In the genomic region with DNA sequence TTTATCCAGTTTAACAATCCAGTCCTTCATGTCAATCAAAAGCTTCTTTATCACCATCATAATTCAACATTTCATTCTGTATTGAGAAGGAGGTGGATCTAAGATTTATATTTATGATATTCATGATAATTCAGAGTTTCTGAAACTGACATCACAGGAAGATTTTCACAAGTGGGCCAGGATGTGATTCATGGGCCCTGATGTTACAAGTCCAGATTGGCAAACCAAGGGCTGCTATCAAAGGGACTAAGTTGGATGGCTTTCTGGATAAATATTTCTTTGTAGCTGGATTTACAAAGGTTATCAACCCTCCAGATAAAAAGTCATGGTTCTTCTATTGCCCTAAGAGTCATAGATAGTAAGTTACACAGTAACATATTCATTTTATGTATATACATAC, we compare ENCODE assay signal across 15 cellular contexts.
DNase-seq lines count a peak whose midpoint lies in the region; TF ChIP-seq lines count a peak whose summit lies in the region.
"Had no signal": no experiment of that assay in that cellular context is flagged by ENCODE, and none has a peak within 500 bp of the region (broad histone marks: within the 10 kb centered on the region; RNA-seq: fewer than 3 reads in every experiment).

No MANE protein-coding gene starts in this region.

- no peak overlapping the region for H3K9ac ChIP-seq in mammary epithelial cell (ENCODE audit: insufficient read depth, low read length)
- H3K9ac ChIP-seq: BLaER1 had no signal

- peaks cover 25% of the 10 kb centered on the region for H3K4me1 ChIP-seq in mammary epithelial cell (ENCODE audit: insufficient read depth, low read length)
- H3K4me1 ChIP-seq: BLaER1, HAP-1 had no signal

- TF ChIP-seq CTCF in mammary epithelial cell (conservative IDR thresholded peaks at IDR 0.05 in 1 of 2, IDR thresholded peaks at IDR 0.05 in 1 of 2; ENCODE audit: extremely low read depth in 1 of 2, insufficient read depth in 1 of 2, low read depth in 1 of 2, low read length in 2 of 2) (no peak), MCF 10A (IDR thresholded peaks at IDR 0.05; ENCODE audit: unreplicated experiment) (no peak), fibroblast of pulmonary artery (IDR thresholded peaks at IDR 0.05; ENCODE audit: low read length, missing control alignments) (no peak)

- H3K4me3 Mint-ChIP-seq in MCF 10A (ENCODE audit: unreplicated experiment) = no peak overlapping the region
- H3K4me3 Mint-ChIP-seq: CD4-positive, CD25-positive, alpha-beta regulatory T cell had no signal

- no peaks in the 10 kb centered on the region for H3K9me3 Mint-ChIP-seq in MCF 10A (ENCODE audit: unreplicated experiment)

- BruUV-seq in mammary epithelial cell (replicated peaks; lab: Mats Ljungman, UMichigan) (no TSS peak), MCF 10A (replicated peaks; lab: Mats Ljungman, UMichigan) (no TSS peak)

- in situ Hi-C loops in mammary epithelial cell (cut with MboI; ENCODE audit: low sequenced_read_pairs in 2 of 2) = no loop called here

- no peak overlapping the region for H3K27ac Mint-ChIP-seq in MCF 10A (ENCODE audit: low read depth, unreplicated experiment)
- H3K27ac Mint-ChIP-seq: CD4-positive, CD25-positive, alpha-beta regulatory T cell had no signal

- DNase-seq in mammary epithelial cell = peak; percentile 18
- no peak for DNase-seq in MCF 10A (ENCODE audit: unreplicated experiment)
- peak; percentile 42 for DNase-seq in dermis blood vessel endothelial cell
- DNase-seq in fibroblast of pulmonary artery (ENCODE audit: low read depth) = peak; percentile 4
- no peak for DNase-seq in dedifferentiated amniotic fluid mesenchymal stem cell (ENCODE audit: extremely low spot score)
- no peak for DNase-seq in NAMALWA (ENCODE audit: low spot score)
- no peak for DNase-seq in stimulated activated CD4-positive, alpha-beta T cell treated with anti-CD3 and anti-CD28 coated beads, Interleukin-15, amount 100 ng/mL, for 24 hours
- DNase-seq in H4 (ENCODE audit: low spot score) = no peak
- DNase-seq: CD4-positive, CD25-positive, alpha-beta regulatory T cell; GOT3 had no signal

- H3K4me2 ChIP-seq in mammary epithelial cell (ENCODE audit: insufficient read depth, low read depth, low read length) = peak overlapping the region; percentile 6
- H3K4me2 ChIP-seq: BLaER1 had no signal

- CTCF ChIA-PET in mammary epithelial cell (lab: Charles Lee; ENCODE audit: low non-redundant PET) (no interaction called here), MCF 10A (lab: Yijun Ruan, JAX) (interaction anchor here (1.6 kb wide), 1 partner anchor 54 kb away, joined by 5 read pairs; no protein-coding TSS in a partner anchor)

- no peak overlapping the region for H3K27ac ChIP-seq in mammary epithelial cell (ENCODE audit: insufficient read depth, low read depth, low read length)
- H3K27ac ChIP-seq: 22Rv1, BLaER1, HL-60 had no signal

- POLR2A ChIA-PET in MCF 10A (lab: Yijun Ruan, JAX) = no interaction called here

- H3K79me2 ChIP-seq in mammary epithelial cell (ENCODE audit: insufficient read depth, low read length) = no peaks in the 10 kb centered on the region

- no peaks in the 10 kb centered on the region for H3K27me3 Mint-ChIP-seq in MCF 10A (ENCODE audit: insufficient read depth, unreplicated experiment)
- H3K27me3 Mint-ChIP-seq: CD4-positive, CD25-positive, alpha-beta regulatory T cell had no signal

- no peaks in the 10 kb centered on the region for H3K9me3 ChIP-seq in mammary epithelial cell (replicated peaks; ENCODE audit: insufficient read depth, low read length)
- H3K9me3 ChIP-seq: BLaER1, HAP-1 had no signal

- no peaks in the 10 kb centered on the region for H3K36me3 Mint-ChIP-seq in MCF 10A (ENCODE audit: insufficient read depth, unreplicated experiment)
- H3K36me3 Mint-ChIP-seq: CD4-positive, CD25-positive, alpha-beta regulatory T cell had no signal

- no peaks in the 10 kb centered on the region for H4K20me1 ChIP-seq in mammary epithelial cell (ENCODE audit: insufficient read depth, low read length)
- H4K20me1 ChIP-seq: BLaER1 had no signal

- H3K4me3 ChIP-seq in mammary epithelial cell (replicated peaks in 1 of 3; ENCODE audit: insufficient read depth in 1 of 3, low read depth in 2 of 3, low read length in 3 of 3) (no peak overlapping the region), fibroblast of pulmonary artery (replicated peaks; ENCODE audit: low read depth, low read length) (no peak overlapping the region)
- H3K4me3 ChIP-seq: BLaER1, GM12878, HAP-1 had no signal

- dilution Hi-C loops in mammary epithelial cell (cut with HindIII; ENCODE audit: low sequenced_read_pairs) = no loop called here

- intact Hi-C loops in mammary epithelial cell (cut with micrococcal nuclease) (loop anchor here (10.0 kb wide), 1 partner anchor 128 kb away; no protein-coding TSS in a partner anchor), MCF 10A (cut with micrococcal nuclease) (no loop called here)

- H2AFZ ChIP-seq in mammary epithelial cell (ENCODE audit: low read depth, low read length) = no peak overlapping the region

- H3K36me3 ChIP-seq in mammary epithelial cell (ENCODE audit: insufficient read depth, low read length) = no peaks in the 10 kb centered on the region
- H3K36me3 ChIP-seq: BLaER1, HAP-1 had no signal

- H3K27me3 ChIP-seq in mammary epithelial cell (ENCODE audit: insufficient read depth, low read length) = no peaks in the 10 kb centered on the region
- H3K27me3 ChIP-seq: BLaER1 had no signal

- H3K4me1 Mint-ChIP-seq in MCF 10A (ENCODE audit: insufficient read depth, unreplicated experiment) = peaks cover 20% of the 10 kb centered on the region
- H3K4me1 Mint-ChIP-seq: CD4-positive, CD25-positive, alpha-beta regulatory T cell had no signal

Comparison
In these comparisons a context has a peak if more than half of its experiments do, and no peak if none do; other contexts are left out.
1. DNase-seq: peak in mammary epithelial cell (single experiment), dermis blood vessel endothelial cell (single experiment) and fibroblast of pulmonary artery (single experiment); none in MCF 10A (single experiment), dedifferentiated amniotic fluid mesenchymal stem cell (single experiment), NAMALWA (single experiment), stimulated activated CD4-positive, alpha-beta T cell treated with anti-CD3 and anti-CD28 coated beads, Interleukin-15, amount 100 ng/mL, for 24 hours (single experiment) and H4 (single experiment).